ENCODE assay signal across 23 cellular contexts in genomic region chr19:7787602-7788177, GRCh38. TPM values are rescaled to one million over a fixed set of nuclear protein-coding genes. Genes with fewer than 3 reads are reported as not detected.
DNase-seq lines count a peak whose midpoint lies in the region; ATAC-seq and TF ChIP-seq lines count a peak whose summit lies in the region.
"Had no signal": no experiment of that assay in that cellular context is flagged by ENCODE, and none has a peak within 500 bp of the region (broad histone marks: within the 10 kb centered on the region; RNA-seq: fewer than 3 reads in every experiment).

No MANE protein-coding gene starts in this region.

- H3K36me3 ChIP-seq in ES-I3 (ENCODE audit: insufficient read depth, low read length) (no peaks in the 10 kb centered on the region), iPS-18a (ENCODE audit: control insufficient read depth, low read depth, low read length) (no peaks in the 10 kb centered on the region), parathyroid adenoma (ENCODE audit: control insufficient read depth, insufficient read depth, low read length) (no peaks in the 10 kb centered on the region), hepatocyte (replicated peaks; ENCODE audit: insufficient read depth, low read depth) (no peaks in the 10 kb centered on the region)
- H3K36me3 ChIP-seq: colonic mucosa had no signal

- no peak for TF ChIP-seq CTCF in WI38 (IDR thresholded peaks at IDR 0.05; ENCODE audit: low read depth, low read length)
- TF ChIP-seq CTCF in parathyroid adenoma (IDR thresholded peaks at IDR 0.05), result no peak
- TF ChIP-seq CTCF in hepatocyte (IDR thresholded peaks at IDR 0.05; ENCODE audit: poor library complexity), result no peak

- H4K20me1 ChIP-seq in hepatocyte (ENCODE audit: insufficient read depth, poor library complexity, severe bottlenecking), result no peaks in the 10 kb centered on the region

- DNase-seq in HPDE6-E6E7 (ENCODE audit: extremely low spot score) (no peak), hepatocyte (ENCODE audit: low spot score) (no peak)
- no peak for DNase-seq in stimulated activated CD4-positive, alpha-beta T cell treated with anti-CD3 and anti-CD28 coated beads, Interleukin-2, amount 100 ng/mL, for 48 hours
- DNase-seq: activated CD4-positive, alpha-beta T cell treated with anti-CD3 and anti-CD28 coated beads, Interleukin-2, amount 10 ng/mL, durations not matched to agents 24 days and 14 days; activated gamma-delta T cell treated with Interleukin-2 at 50 U/mL for 16 hours; AML-193; GM23248; islet precursor cell; NCI-H1048; NCI-H526 treated with DMSO at 0.1 percent for 48 hours; small intestine; stimulated activated CD4-positive, alpha-beta T cell treated with anti-CD3 and anti-CD28 coated beads, Interleukin-4, amount 100 ng/mL, for 4 hours; stimulated activated CD8-positive, alpha-beta memory T cell treated with anti-CD3 and anti-CD28 coated beads, Interleukin-4, amount 100 ng/mL, for 48 hours had no signal

- H3K4me3 ChIP-seq in WI38 (ENCODE audit: low read depth, low read length), result 0 out of 2 replicates have a peak overlapping the region, but pooled peaks have one; percentile 4
- H3K4me3 ChIP-seq in iPS-18a (ENCODE audit: low read length), result peak overlapping the region; percentile 36
- peak overlapping the region; percentile 43 for H3K4me3 ChIP-seq in parathyroid adenoma (ENCODE audit: low read depth, low read length)
- H3K4me3 ChIP-seq in hepatocyte, result no peak overlapping the region
- H3K4me3 ChIP-seq: colonic mucosa, GM23248 had no signal

- H3K27ac ChIP-seq in iPS-18a (ENCODE audit: low read length) (no peak overlapping the region), parathyroid adenoma (no peak overlapping the region), hepatocyte (no peak overlapping the region)
- H3K27ac ChIP-seq: colonic mucosa, GM23248, KMS-11, testis had no signal

- H3K9ac ChIP-seq in ES-I3 (ENCODE audit: low read depth, low read length), result peak overlapping the region; percentile 42; the same call in 1 of the 2 replicates
- H3K9ac ChIP-seq in iPS-18a (ENCODE audit: low read length), result no peak overlapping the region
- H3K9ac ChIP-seq in parathyroid adenoma, result no peak overlapping the region
- H3K9ac ChIP-seq: GM23248, KMS-11 had no signal

- 44% methylated on average over 20 of the region's 22 CpGs for WGBS in hepatocyte (ENCODE audit: low lambda C conversion rate, missing lambda C conversion rate)

- H3K4me2 ChIP-seq in parathyroid adenoma (ENCODE audit: low read length), result peak overlapping the region; percentile 46
- no peak overlapping the region for H3K4me2 ChIP-seq in hepatocyte
- H3K4me2 ChIP-seq: KMS-11 had no signal

- H3K9me3 ChIP-seq in ES-I3 (ENCODE audit: control insufficient read depth, insufficient read depth, low read length) (no peaks in the 10 kb centered on the region), iPS-18a (ENCODE audit: control insufficient read depth, low read depth, low read length) (no peaks in the 10 kb centered on the region), parathyroid adenoma (ENCODE audit: control insufficient read depth, low read length) (no peaks in the 10 kb centered on the region), hepatocyte (ENCODE audit: low read depth) (no peaks in the 10 kb centered on the region)
- H3K9me3 ChIP-seq: colonic mucosa, testis had no signal

- H3K79me2 ChIP-seq in parathyroid adenoma (no peaks in the 10 kb centered on the region), hepatocyte (no peaks in the 10 kb centered on the region)

- H2AFZ ChIP-seq in parathyroid adenoma (no peak overlapping the region), hepatocyte (no peak overlapping the region)
- H2AFZ ChIP-seq: GM23248 had no signal

- no peak for ATAC-seq in esophagus mucosa

- H3K4me1 ChIP-seq in ES-I3 (ENCODE audit: insufficient read depth, low read length) (no peaks in the 10 kb centered on the region), iPS-18a (ENCODE audit: control insufficient read depth, low read depth, low read length) (peaks cover 7% of the 10 kb centered on the region), parathyroid adenoma (no peaks in the 10 kb centered on the region), hepatocyte (ENCODE audit: insufficient read depth) (no peaks in the 10 kb centered on the region)
- H3K4me1 ChIP-seq: colonic mucosa had no signal

- no peaks in the 10 kb centered on the region for H3K9me2 ChIP-seq in hepatocyte (replicated peaks; ENCODE audit: insufficient read depth)

- H3K27me3 ChIP-seq in iPS-18a (ENCODE audit: control insufficient read depth, insufficient read depth, low read length) (peaks cover 70% of the 10 kb centered on the region), parathyroid adenoma (ENCODE audit: control insufficient read depth, insufficient read depth, low read length) (no peaks in the 10 kb centered on the region), hepatocyte (peaks cover 33% of the 10 kb centered on the region)
- H3K27me3 ChIP-seq: testis had no signal

RNA-seq across cellular contexts. Expression of gene CLEC4M, which starts 24.6 kb away (rescaled TPM):
- total RNA-seq in esophagus mucosa, result not detected
- total RNA-seq in hepatocyte, result 0.07 and 0.80 TPM in 2 replicates
- polyA plus RNA-seq in hepatocyte, result not detected in 2 replicates
- total RNA-seq: activated CD4-positive, alpha-beta T cell treated with anti-CD3 and anti-CD28 coated beads, Interleukin-2, amount 10 ng/mL, durations not matched to agents 24 days and 14 days; colonic mucosa; epithelial cell of proximal tubule; G401; GM23248 had no signal
- polyA plus RNA-seq: GM23248 had no signal

RNA-seq across cellular contexts. Expression of gene CD209, which starts 40.4 kb away (rescaled TPM):
- total RNA-seq in esophagus mucosa (0.32 TPM), hepatocyte (not detected in 2 replicates)
- not detected in 2 replicates for polyA plus RNA-seq in hepatocyte
- total RNA-seq: activated CD4-positive, alpha-beta T cell treated with anti-CD3 and anti-CD28 coated beads, Interleukin-2, amount 10 ng/mL, durations not matched to agents 24 days and 14 days; G401; GM23248 had no signal
- polyA plus RNA-seq: GM23248 had no signal

RNA-seq across cellular contexts. Expression of gene EVI5L, which starts 42.3 kb away (rescaled TPM):
- 9.6 TPM for total RNA-seq in esophagus mucosa
- total RNA-seq in hepatocyte, result 10.7 and 12.4 TPM in 2 replicates
- polyA plus RNA-seq in hepatocyte, result 11.5 and 13.1 TPM in 2 replicates

RNA-seq across cellular contexts. Expression of gene CLEC4G, which starts 55.8 kb away (rescaled TPM):
- total RNA-seq in esophagus mucosa (not detected), hepatocyte (not detected in 2 replicates)
- polyA plus RNA-seq in hepatocyte, result not detected in 2 replicates
- total RNA-seq: activated CD4-positive, alpha-beta T cell treated with anti-CD3 and anti-CD28 coated beads, Interleukin-2, amount 10 ng/mL, durations not matched to agents 24 days and 14 days; epithelial cell of proximal tubule; G401; GM23248 had no signal
- polyA plus RNA-seq: GM23248 had no signal
